ENCODE assay signal across 8 cellular contexts in genomic region chr9:35813434-35814105, GRCh38. TPM values are rescaled to one million over a fixed set of nuclear protein-coding genes. Genes with fewer than 3 reads are reported as not detected.
DNase-seq lines count a peak whose midpoint lies in the region; ATAC-seq and TF ChIP-seq lines count a peak whose summit lies in the region.

No MANE protein-coding gene starts in this region.

- H3K4me1 Mint-ChIP-seq in CD8-positive, alpha-beta memory T cell, result peaks cover 36 to 49% (median 43%) of the 10 kb centered on the region in 3 donors

- H3K4me1 ChIP-seq in CD8-positive, alpha-beta memory T cell (ENCODE audit: insufficient read depth, low read length), result peaks cover 29% of the 10 kb centered on the region
- peaks cover 17 to 26% of the 10 kb centered on the region in 2 donors for H3K4me1 ChIP-seq in left lung
- peaks cover 0 to 6% of the 10 kb centered on the region in 2 donors for H3K4me1 ChIP-seq in uterus

- POLR2A ChIA-PET in CD8-positive, alpha-beta memory T cell (lab: Charles Lee), result no interaction called here

- H3K4me3 ChIP-seq in CD8-positive, alpha-beta memory T cell (ENCODE audit: low read length), result peak overlapping the region; percentile 91
- H3K4me3 ChIP-seq in left lung (peak overlapping the region in 1 of 2 donors; percentile 86), uterus (no peak overlapping the region)

- no peaks in the 10 kb centered on the region for H3K36me3 ChIP-seq in CD8-positive, alpha-beta memory T cell (ENCODE audit: insufficient read depth, low read length)
- H3K36me3 ChIP-seq in left lung (peaks cover 0 to 10% of the 10 kb centered on the region in 2 donors), uterus (no peaks in the 10 kb centered on the region)

- peak overlapping the region; percentile 65 for H3K27ac ChIP-seq in CD8-positive, alpha-beta memory T cell (ENCODE audit: low read depth, low read length)
- peak overlapping the region; percentile 95 to 97 for H3K27ac ChIP-seq in left lung
- peak overlapping the region; percentile 96 to 98 for H3K27ac ChIP-seq in uterus

- H3K9me3 Mint-ChIP-seq in CD8-positive, alpha-beta memory T cell, result no peaks in the 10 kb centered on the region

- H3K27me3 Mint-ChIP-seq in CD8-positive, alpha-beta memory T cell, result peaks cover 0 to 12% of the 10 kb centered on the region in 2 donors

- intact Hi-C loops in left lung (cut with DNase I) (no loop called here), uterus (cut with DNase I; ENCODE audit: low total_unique reads) (loop anchor here (10.0 kb wide), 1 partner anchor 699 kb away; the partner anchor contains the start of gene ATOSB)

- H3K27ac Mint-ChIP-seq in CD8-positive, alpha-beta memory T cell, result peak overlapping the region in 7 of 8 donors; percentile 52 to 95 (median 91)

- no peak for TF ChIP-seq CTCF in left lung (IDR thresholded peaks at IDR 0.05)
- TF ChIP-seq CTCF in uterus (IDR thresholded peaks at IDR 0.05), result peak in 1 of 4 experiments; percentile 13

- peak overlapping the region; percentile 49 to 96 (median 93) for H3K4me3 Mint-ChIP-seq in CD8-positive, alpha-beta memory T cell

- DNase-seq in CD8-positive, alpha-beta memory T cell, result no peak
- DNase-seq in HT-29 (ENCODE audit: low spot score) (peak; percentile 60), amniotic epithelial cell (ENCODE audit: low read depth) (peak; percentile 37), left lung (no peak), uterus (no peak), SKM-1 (lab: John Stamatoyannopoulos, UW; ENCODE audit: unreplicated experiment) (no peak), amygdala (lab: John Stamatoyannopoulos, UW) (no peak)

- CTCF ChIA-PET in CD8-positive, alpha-beta memory T cell (lab: Charles Lee), result interaction anchor here (0.8 to 3.6 kb wide), 15 partner anchors 8 to 210 kb away, joined by 3 to 16 read pairs (median 4); partner anchors contain the start of gene FAM221B

- H3K27me3 ChIP-seq in CD8-positive, alpha-beta memory T cell (ENCODE audit: insufficient read depth, low read length, poor library complexity, severe bottlenecking), result no peaks in the 10 kb centered on the region
- H3K27me3 ChIP-seq in left lung, result no peaks in the 10 kb centered on the region
- H3K27me3 ChIP-seq in uterus, result no peaks in the 10 kb centered on the region

- no peak for TF ChIP-seq POLR2A in uterus (IDR thresholded peaks at IDR 0.05)

- H3K9me3 ChIP-seq in CD8-positive, alpha-beta memory T cell (ENCODE audit: low read length), result no peaks in the 10 kb centered on the region
- H3K9me3 ChIP-seq in left lung (no peaks in the 10 kb centered on the region), uterus (no peaks in the 10 kb centered on the region)

- H3K36me3 Mint-ChIP-seq in CD8-positive, alpha-beta memory T cell, result peaks cover 0 to 20% (median 0%) of the 10 kb centered on the region in 3 donors

- no peak for ATAC-seq in left lung
- ATAC-seq in HG02798 (IDR thresholded peaks at IDR 0.05; ENCODE audit: poor library complexity, unreplicated experiment), result no peak

RNA-seq across cellular contexts. Expression of gene HINT2, which starts 1.3 kb away (rescaled TPM):
- total RNA-seq in CD8-positive, alpha-beta memory T cell, result 10 to 100 TPM; 65.1 to 71.7 TPM
- 69.4 TPM for polyA plus RNA-seq in CD8-positive, alpha-beta memory T cell
- total RNA-seq in HT-29 (2014; rRNA removed; shearing (Covaris generic)), result 91.2 and 98.7 TPM in 2 replicates
- total RNA-seq in left lung (10 to 100 TPM; 29.3 to 45.3 TPM), uterus (10 to 100 TPM in 3 of 4 donors, not detected in 1; 11.3 to 38.2 (median 31.5) TPM)

RNA-seq across cellular contexts. Expression of gene SPAG8, which starts 1.5 kb away (rescaled TPM):
- total RNA-seq in CD8-positive, alpha-beta memory T cell, result 1 to 10 TPM in 1 of 2 experiments, under 1 TPM in 1; 0.98 to 1.8 TPM
- 0.79 TPM for polyA plus RNA-seq in CD8-positive, alpha-beta memory T cell
- 0.78 and 1.9 TPM in 2 replicates for total RNA-seq in HT-29 (2014; rRNA removed; shearing (Covaris generic))
- total RNA-seq in left lung (1 to 10 TPM; 1.8 to 6.2 TPM), uterus (1 to 10 TPM in 2 of 4 donors, under 1 TPM in 1, not detected in 1; 0.26 to 6.0 (median 4.0) TPM)

RNA-seq across cellular contexts. Expression of gene FAM221B, which starts 15.0 kb away (rescaled TPM):
- total RNA-seq in CD8-positive, alpha-beta memory T cell, result not detected
- not detected for polyA plus RNA-seq in CD8-positive, alpha-beta memory T cell
- 0.10 and 0.16 TPM in 2 replicates for total RNA-seq in HT-29 (2014; rRNA removed; shearing (Covaris generic))
- total RNA-seq in left lung (not detected), uterus (not detected)

RNA-seq across cellular contexts. Expression of gene TMEM8B, which starts 15.5 kb away (rescaled TPM):
- 1 to 10 TPM; 2.1 to 3.0 TPM for total RNA-seq in CD8-positive, alpha-beta memory T cell
- 3.0 TPM for polyA plus RNA-seq in CD8-positive, alpha-beta memory T cell
- 3.1 and 4.5 TPM in 2 replicates for total RNA-seq in HT-29 (2014; rRNA removed; shearing (Covaris generic))
- 10 to 100 TPM in 1 of 2 donors, 1 to 10 TPM in 1; 6.4 to 12.7 TPM for total RNA-seq in left lung
- 10 to 100 TPM in 3 of 4 donors, 1 to 10 TPM in 1; 6.7 to 43.3 (median 14.6) TPM for total RNA-seq in uterus

RNA-seq across cellular contexts. Expression of gene NPR2, which starts 22.2 kb away (rescaled TPM):
- total RNA-seq in CD8-positive, alpha-beta memory T cell, result 1 to 10 TPM; 5.2 to 8.6 TPM
- polyA plus RNA-seq in CD8-positive, alpha-beta memory T cell, result 0.26 TPM
- 6.3 and 8.3 TPM in 2 replicates for total RNA-seq in HT-29 (2014; rRNA removed; shearing (Covaris generic))
- 10 to 100 TPM; 17.6 to 21.9 TPM for total RNA-seq in left lung
- total RNA-seq in uterus, result 10 to 100 TPM in 3 of 4 donors, 1 to 10 TPM in 1; 3.8 to 70.4 (median 31.7) TPM

Comparison
In these comparisons a context has a peak if more than half of its experiments do, and no peak if none do; other contexts are left out.
1. DNase-seq: peak in HT-29 (single experiment) and amniotic epithelial cell (single experiment); none in CD8-positive, alpha-beta memory T cell (0 of 5), left lung (0 of 2), uterus (0 of 2), SKM-1 (single experiment) and amygdala (0 of 56).
2. Peak in every context shown above with its lines, with median percentiles within 50 percentile points of each other: H3K27ac ChIP-seq.